ENCODE assay signal across 11 cellular contexts in genomic region chr9:89993678-89994630, GRCh38.
DNase-seq lines count a peak whose midpoint lies in the region; ATAC-seq and TF ChIP-seq lines count a peak whose summit lies in the region.
"Had no signal": no experiment of that assay in that cellular context is flagged by ENCODE, and none has a peak within 500 bp of the region (broad histone marks: within the 10 kb centered on the region; RNA-seq: fewer than 3 reads in every experiment).

No MANE protein-coding gene starts in this region.

- H3K9me3 ChIP-seq in sigmoid colon = no peaks in the 10 kb centered on the region
- H3K9me3 ChIP-seq in CD8-positive, alpha-beta T cell (ENCODE audit: low read length) = no peaks in the 10 kb centered on the region

- H3K4me1 ChIP-seq in sigmoid colon = peaks cover 0 to 26% (median 22%) of the 10 kb centered on the region in 4 donors
- H3K4me1 ChIP-seq in CD8-positive, alpha-beta T cell (ENCODE audit: insufficient read depth, low read length) = peaks cover 4% of the 10 kb centered on the region

- CTCF ChIA-PET in CD8-positive, alpha-beta T cell (lab: Charles Lee) = interaction anchor here (0.5 kb wide), 1 partner anchor 208 kb away, joined by 3 read pairs; no protein-coding TSS in a partner anchor

- peak overlapping the region in 1 of 4 donors; percentile 39 for H3K27ac ChIP-seq in sigmoid colon
- H3K27ac ChIP-seq in CD8-positive, alpha-beta T cell (ENCODE audit: low read depth, low read length) = no peak overlapping the region

- no peaks in the 10 kb centered on the region for H3K27me3 ChIP-seq in H7 (ENCODE audit: control insufficient read depth, insufficient read depth, low read length)
- H3K27me3 ChIP-seq in sigmoid colon = no peaks in the 10 kb centered on the region
- no peaks in the 10 kb centered on the region for H3K27me3 ChIP-seq in CD8-positive, alpha-beta T cell (ENCODE audit: insufficient read depth, low read length)

- TF ChIP-seq POLR2A in sigmoid colon (IDR thresholded peaks at IDR 0.05) = no peak

- no peaks in the 10 kb centered on the region for H3K36me3 Mint-ChIP-seq in CD8-positive, alpha-beta T cell
- H3K36me3 Mint-ChIP-seq: activated naive CD8-positive, alpha-beta T cell had no signal

- intact Hi-C loops in sigmoid colon (cut with DNase I) = no loop called here
- intact Hi-C loops in CD8-positive, alpha-beta T cell (cut with DNase I, micrococcal nuclease) = no loop called here

- H3K4me3 ChIP-seq in H7 (ENCODE audit: insufficient read depth, low read depth, low read length) (no peak overlapping the region), sigmoid colon (no peak overlapping the region)
- H3K4me3 ChIP-seq in CD8-positive, alpha-beta T cell (ENCODE audit: low read depth, low read length) = no peak overlapping the region

- TF ChIP-seq EP300 in sigmoid colon (IDR thresholded peaks at IDR 0.05) = peak in 1 of 4 donors; percentile 21

- POLR2A ChIA-PET in CD8-positive, alpha-beta T cell (lab: Charles Lee) = no interaction called here

- H3K4me3 Mint-ChIP-seq in CD8-positive, alpha-beta T cell = no peak overlapping the region
- H3K4me3 Mint-ChIP-seq: activated naive CD8-positive, alpha-beta T cell had no signal

- peaks cover 3% of the 10 kb centered on the region for H3K4me1 Mint-ChIP-seq in CD8-positive, alpha-beta T cell (ENCODE audit: low read depth)

- H3K9me3 Mint-ChIP-seq in CD8-positive, alpha-beta T cell = no peaks in the 10 kb centered on the region

- DNase-seq in H7 = peak; percentile 47
- DNase-seq in SKM-1 treated with dmso at 0.1 percent for 144 hours (lab: John Stamatoyannopoulos, UW; ENCODE audit: unreplicated experiment) = peak; percentile 85
- peak; percentile 43 for DNase-seq in iPS-NIHi7 (ENCODE audit: extremely low spot score)
- DNase-seq in sigmoid colon = peak; percentile 76
- DNase-seq in NCI-H526 treated with DMSO at 0.1 percent for 48 hours (lab: John Stamatoyannopoulos, UW) = no peak
- DNase-seq in H4 (ENCODE audit: low spot score) = no peak
- DNase-seq in CD8-positive, alpha-beta T cell = no peak
- DNase-seq: midbrain, RPMI8226 had no signal

- no peak overlapping the region for H3K27ac Mint-ChIP-seq in CD8-positive, alpha-beta T cell
- H3K27ac Mint-ChIP-seq: activated naive CD8-positive, alpha-beta T cell had no signal

- TF ChIP-seq CTCF in sigmoid colon (IDR thresholded peaks at IDR 0.05) = no peak
- no peak for TF ChIP-seq CTCF in CD8-positive, alpha-beta T cell (IDR thresholded peaks at IDR 0.05)

- ATAC-seq in HG03108 (IDR thresholded peaks at IDR 0.05; ENCODE audit: unreplicated experiment) = no peak
- no peak for ATAC-seq in CD8-positive, alpha-beta T cell

- no peaks in the 10 kb centered on the region for H3K27me3 Mint-ChIP-seq in CD8-positive, alpha-beta T cell (ENCODE audit: low read depth)
- H3K27me3 Mint-ChIP-seq: activated naive CD8-positive, alpha-beta T cell had no signal

- no peaks in the 10 kb centered on the region for H3K36me3 ChIP-seq in H7 (replicated peaks; ENCODE audit: control insufficient read depth, insufficient read depth, low read length)
- no peaks in the 10 kb centered on the region for H3K36me3 ChIP-seq in sigmoid colon
- no peaks in the 10 kb centered on the region for H3K36me3 ChIP-seq in CD8-positive, alpha-beta T cell (ENCODE audit: insufficient read depth, low read length)

- WGBS in sigmoid colon, 2 donors = 7 to 38% methylated on average over 5 of the region's 5 CpGs

Comparison
In these comparisons a context has a peak if more than half of its experiments do, and no peak if none do; other contexts are left out.
1. DNase-seq: peak in H7 (single experiment), SKM-1 treated with dmso at 0.1 percent for 144 hours (single experiment), iPS-NIHi7 (single experiment) and sigmoid colon (single experiment); none in NCI-H526 treated with DMSO at 0.1 percent for 48 hours (single experiment), H4 (single experiment) and CD8-positive, alpha-beta T cell (0 of 7).